Comparison of ENCODE assay signal across 1 cellular context in the genomic region with DNA sequence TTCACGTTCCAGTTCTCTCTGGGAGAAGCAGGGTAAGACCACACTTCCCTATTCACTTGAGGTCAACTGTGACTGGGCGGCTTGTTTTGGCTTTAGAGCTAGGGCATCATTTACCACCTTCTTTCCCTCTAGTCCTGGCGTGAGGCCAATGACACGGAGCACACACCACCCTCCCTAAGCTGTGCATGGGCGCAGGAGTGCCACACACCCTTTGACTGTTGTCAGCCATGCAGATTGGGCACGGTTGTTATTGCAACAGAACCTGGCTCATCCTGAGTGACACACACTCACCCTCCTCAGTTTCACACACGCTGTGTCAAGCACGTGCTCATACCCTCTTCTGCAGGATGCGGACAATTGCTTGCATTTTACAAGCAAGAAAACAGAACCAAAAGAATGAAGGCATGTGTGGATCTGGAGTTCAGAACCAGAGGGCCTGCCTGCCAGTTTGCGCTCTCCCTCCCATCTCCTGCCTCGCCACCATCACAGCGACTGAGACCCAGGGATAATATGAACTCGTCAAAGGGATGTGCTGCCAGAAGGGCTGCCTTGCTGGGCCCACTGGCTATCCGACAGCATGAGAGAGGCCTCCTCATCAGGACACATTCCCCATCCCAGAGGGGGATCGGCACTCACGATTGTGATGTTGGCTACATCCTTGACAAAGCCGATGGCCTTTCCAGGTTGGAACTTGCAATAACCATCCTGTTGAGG.
TF ChIP-seq lines count a peak whose summit lies in the region.

No MANE protein-coding gene starts in this region.

TF ChIP-seq in HepG2, 621 proteins besides CTCF, POLR2A, EP300 and RAD21:
- 0 out of 2 replicates have a peak, but pooled peaks have one; percentile 27 for TF ChIP-seq PAF1 (CRISPR knock-in tag; IDR thresholded peaks at IDR 0.05)
- no peak for TF ChIP-seq RORA (CRISPR knock-in tag; IDR thresholded peaks at IDR 0.05)
- peak; percentile 89 for TF ChIP-seq ZNF12 (CRISPR knock-in tag; IDR thresholded peaks at IDR 0.05)
- peak; percentile 32; the same call in 1 of the 2 replicates for TF ChIP-seq POLR2AphosphoS5 (IDR thresholded peaks at IDR 0.05; ENCODE audit: low read depth, low read length)
- no peak for TF ChIP-seq NR2F2 (IDR thresholded peaks at IDR 0.05; ENCODE audit: borderline replicate concordance, low read depth)
- no peak for TF ChIP-seq ZNF484 (CRISPR knock-in tag; IDR thresholded peaks at IDR 0.05; ENCODE audit: borderline replicate concordance, low read depth)
- TF ChIP-seq NKX3-1 (CRISPR knock-in tag; IDR thresholded peaks at IDR 0.05): no peak
